In genomic region chr20:35146922-35147574, GRCh38 we compare ENCODE assay signal across 8 cellular contexts. TPM values are rescaled to one million over a fixed set of nuclear protein-coding genes. Genes with fewer than 3 reads are reported as not detected.
DNase-seq lines count a peak whose midpoint lies in the region; ATAC-seq and TF ChIP-seq lines count a peak whose summit lies in the region.

EDEM2 (minus strand) TSS chr20:35147336; CDS start chr20:35147258, 78 bp downstream.

- H3K4me1 Mint-ChIP-seq in chondrocyte (ENCODE audit: low read depth) = peaks cover 27% of the 10 kb centered on the region

- H3K9me3 Mint-ChIP-seq in chondrocyte (ENCODE audit: low read depth) = no peaks in the 10 kb centered on the region

- peaks cover 1% of the 10 kb centered on the region for H3K36me3 Mint-ChIP-seq in chondrocyte (ENCODE audit: low read depth)

- peaks cover 1% of the 10 kb centered on the region for H3K27me3 Mint-ChIP-seq in chondrocyte (ENCODE audit: low read depth)

- DNase-seq in AG10803 (ENCODE audit: low read depth) = peak; percentile 94
- peak; percentile 88 to 98 for DNase-seq in NCI-H524 (lab: John Stamatoyannopoulos, UW)
- peak; percentile 88 to 92 for DNase-seq in activated CD4-positive, alpha-beta T cell treated with anti-CD3 and anti-CD28 coated beads for 24 hours (ENCODE audit: low read depth in 2 of 2)
- peak; percentile 97 for DNase-seq in chondrocyte (ENCODE audit: low spot score)
- DNase-seq in kidney epithelial cell (ENCODE audit: low read depth) = peak; percentile 82
- DNase-seq in stimulated activated CD4-positive, alpha-beta T cell treated with anti-CD3 and anti-CD28 coated beads, Interleukin-15, amount 100 ng/mL, for 24 hours = peak; percentile 94

- H3K27me3 ChIP-seq in kidney epithelial cell (ENCODE audit: control insufficient read depth, insufficient read depth, low read length) = no peaks in the 10 kb centered on the region

- TF ChIP-seq CTCF in AG10803 (conservative IDR thresholded peaks at IDR 0.05; ENCODE audit: low read length) (no peak), chondrocyte (IDR thresholded peaks at IDR 0.05) (peak; percentile 40), kidney epithelial cell (IDR thresholded peaks at IDR 0.05; ENCODE audit: insufficient read depth, low read length, poor library complexity, severe bottlenecking) (no peak)

- H3K36me3 ChIP-seq in kidney epithelial cell (ENCODE audit: control insufficient read depth, insufficient read depth, low read length) = no peaks in the 10 kb centered on the region

- peak within 1 kb of the TSS; percentile 96 for H3K27ac Mint-ChIP-seq in chondrocyte (ENCODE audit: unreplicated experiment)

- H3K4me3 ChIP-seq in AG10803 (ENCODE audit: low read length) (peak within 1 kb of the TSS; percentile 97), kidney epithelial cell (ENCODE audit: low read depth, low read length) (peak within 1 kb of the TSS; percentile 70)

- peak within 1 kb of the TSS; percentile 96 for H3K4me3 Mint-ChIP-seq in chondrocyte (ENCODE audit: unreplicated experiment)

- TF ChIP-seq POLR2A in GM19193 (IDR thresholded peaks at IDR 0.05; ENCODE audit: extremely low read depth, insufficient read depth, insufficient read length) = peak; percentile 85

- ATAC-seq in HG03442 (IDR thresholded peaks at IDR 0.05; ENCODE audit: unreplicated experiment) = peak; percentile 78

RNA-seq across cellular contexts. Expression of gene EDEM2, which starts in this region (rescaled TPM):
- total RNA-seq in chondrocyte (21.0 to 25.5 TPM (median 22.4 TPM) in 3 replicates), kidney epithelial cell (34.7 TPM in 2 replicates)

Comparison
In these comparisons a context has a peak if more than half of its experiments do, and no peak if none do; other contexts are left out.
1. Peak in every context shown above with its lines: DNase-seq, ATAC-seq and H3K4me3 ChIP-seq.